1 cellular context compared by ENCODE assay signal in genomic region chr4:145984563-145984962, GRCh38.
TF ChIP-seq lines count a peak whose summit lies in the region.

No MANE protein-coding gene starts in this region.

TF ChIP-seq in GM23338, 12 proteins besides CTCF, POLR2A, EP300 and RAD21 (continued from another document):
- no peak for TF ChIP-seq EZH2 (IDR thresholded peaks at IDR 0.05; ENCODE audit: low read depth, unreplicated experiment)
- no peak for TF ChIP-seq NANOG (IDR thresholded peaks at IDR 0.05; ENCODE audit: borderline replicate concordance)
- TF ChIP-seq, protein P1, sequence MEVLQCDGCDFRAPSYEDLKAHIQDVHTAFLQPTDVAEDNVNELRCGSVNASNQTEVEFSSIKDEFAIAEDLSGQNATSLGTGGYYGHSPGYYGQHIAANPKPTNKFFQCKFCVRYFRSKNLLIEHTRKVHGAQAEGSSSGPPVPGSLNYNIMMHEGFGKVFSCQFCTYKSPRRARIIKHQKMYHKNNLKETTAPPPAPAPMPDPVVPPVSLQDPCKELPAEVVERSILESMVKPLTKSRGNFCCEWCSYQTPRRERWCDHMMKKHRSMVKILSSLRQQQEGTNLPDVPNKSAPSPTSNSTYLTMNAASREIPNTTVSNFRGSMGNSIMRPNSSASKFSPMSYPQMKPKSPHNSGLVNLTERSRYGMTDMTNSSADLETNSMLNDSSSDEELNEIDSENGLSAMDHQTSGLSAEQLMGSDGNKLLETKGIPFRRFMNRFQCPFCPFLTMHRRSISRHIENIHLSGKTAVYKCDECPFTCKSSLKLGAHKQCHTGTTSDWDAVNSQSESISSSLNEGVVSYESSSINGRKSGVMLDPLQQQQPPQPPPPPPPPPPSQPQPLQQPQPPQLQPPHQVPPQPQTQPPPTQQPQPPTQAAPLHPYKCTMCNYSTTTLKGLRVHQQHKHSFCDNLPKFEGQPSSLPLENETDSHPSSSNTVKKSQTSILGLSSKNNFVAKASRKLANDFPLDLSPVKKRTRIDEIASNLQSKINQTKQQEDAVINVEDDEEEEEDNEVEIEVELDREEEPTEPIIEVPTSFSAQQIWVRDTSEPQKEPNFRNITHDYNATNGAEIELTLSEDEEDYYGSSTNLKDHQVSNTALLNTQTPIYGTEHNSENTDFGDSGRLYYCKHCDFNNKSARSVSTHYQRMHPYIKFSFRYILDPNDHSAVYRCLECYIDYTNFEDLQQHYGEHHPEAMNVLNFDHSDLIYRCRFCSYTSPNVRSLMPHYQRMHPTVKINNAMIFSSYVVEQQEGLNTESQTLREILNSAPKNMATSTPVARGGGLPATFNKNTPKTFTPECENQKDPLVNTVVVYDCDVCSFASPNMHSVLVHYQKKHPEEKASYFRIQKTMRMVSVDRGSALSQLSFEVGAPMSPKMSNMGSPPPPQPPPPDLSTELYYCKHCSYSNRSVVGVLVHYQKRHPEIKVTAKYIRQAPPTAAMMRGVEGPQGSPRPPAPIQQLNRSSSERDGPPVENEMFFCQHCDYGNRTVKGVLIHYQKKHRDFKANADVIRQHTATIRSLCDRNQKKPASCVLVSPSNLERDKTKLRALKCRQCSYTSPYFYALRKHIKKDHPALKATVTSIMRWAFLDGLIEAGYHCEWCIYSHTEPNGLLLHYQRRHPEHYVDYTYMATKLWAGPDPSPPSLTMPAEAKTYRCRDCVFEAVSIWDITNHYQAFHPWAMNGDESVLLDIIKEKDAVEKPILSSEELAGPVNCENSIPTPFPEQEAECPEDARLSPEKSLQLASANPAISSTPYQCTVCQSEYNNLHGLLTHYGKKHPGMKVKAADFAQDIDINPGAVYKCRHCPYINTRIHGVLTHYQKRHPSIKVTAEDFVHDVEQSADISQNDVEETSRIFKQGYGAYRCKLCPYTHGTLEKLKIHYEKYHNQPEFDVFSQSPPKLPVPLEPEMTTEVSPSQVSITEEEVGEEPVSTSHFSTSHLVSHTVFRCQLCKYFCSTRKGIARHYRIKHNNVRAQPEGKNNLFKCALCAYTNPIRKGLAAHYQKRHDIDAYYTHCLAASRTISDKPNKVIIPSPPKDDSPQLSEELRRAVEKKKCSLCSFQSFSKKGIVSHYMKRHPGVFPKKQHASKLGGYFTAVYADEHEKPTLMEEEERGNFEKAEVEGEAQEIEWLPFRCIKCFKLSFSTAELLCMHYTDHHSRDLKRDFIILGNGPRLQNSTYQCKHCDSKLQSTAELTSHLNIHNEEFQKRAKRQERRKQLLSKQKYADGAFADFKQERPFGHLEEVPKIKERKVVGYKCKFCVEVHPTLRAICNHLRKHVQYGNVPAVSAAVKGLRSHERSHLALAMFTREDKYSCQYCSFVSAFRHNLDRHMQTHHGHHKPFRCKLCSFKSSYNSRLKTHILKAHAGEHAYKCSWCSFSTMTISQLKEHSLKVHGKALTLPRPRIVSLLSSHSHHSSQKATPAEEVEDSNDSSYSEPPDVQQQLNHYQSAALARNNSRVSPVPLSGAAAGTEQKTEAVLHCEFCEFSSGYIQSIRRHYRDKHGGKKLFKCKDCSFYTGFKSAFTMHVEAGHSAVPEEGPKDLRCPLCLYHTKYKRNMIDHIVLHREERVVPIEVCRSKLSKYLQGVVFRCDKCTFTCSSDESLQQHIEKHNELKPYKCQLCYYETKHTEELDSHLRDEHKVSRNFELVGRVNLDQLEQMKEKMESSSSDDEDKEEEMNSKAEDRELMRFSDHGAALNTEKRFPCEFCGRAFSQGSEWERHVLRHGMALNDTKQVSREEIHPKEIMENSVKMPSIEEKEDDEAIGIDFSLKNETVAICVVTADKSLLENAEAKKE (CRISPR knock-in tag; IDR thresholded peaks at IDR 0.05) = no peak
- no peak for TF ChIP-seq POLR2AphosphoS5 (IDR thresholded peaks at IDR 0.05; ENCODE audit: low read depth)
